In the genomic region with DNA sequence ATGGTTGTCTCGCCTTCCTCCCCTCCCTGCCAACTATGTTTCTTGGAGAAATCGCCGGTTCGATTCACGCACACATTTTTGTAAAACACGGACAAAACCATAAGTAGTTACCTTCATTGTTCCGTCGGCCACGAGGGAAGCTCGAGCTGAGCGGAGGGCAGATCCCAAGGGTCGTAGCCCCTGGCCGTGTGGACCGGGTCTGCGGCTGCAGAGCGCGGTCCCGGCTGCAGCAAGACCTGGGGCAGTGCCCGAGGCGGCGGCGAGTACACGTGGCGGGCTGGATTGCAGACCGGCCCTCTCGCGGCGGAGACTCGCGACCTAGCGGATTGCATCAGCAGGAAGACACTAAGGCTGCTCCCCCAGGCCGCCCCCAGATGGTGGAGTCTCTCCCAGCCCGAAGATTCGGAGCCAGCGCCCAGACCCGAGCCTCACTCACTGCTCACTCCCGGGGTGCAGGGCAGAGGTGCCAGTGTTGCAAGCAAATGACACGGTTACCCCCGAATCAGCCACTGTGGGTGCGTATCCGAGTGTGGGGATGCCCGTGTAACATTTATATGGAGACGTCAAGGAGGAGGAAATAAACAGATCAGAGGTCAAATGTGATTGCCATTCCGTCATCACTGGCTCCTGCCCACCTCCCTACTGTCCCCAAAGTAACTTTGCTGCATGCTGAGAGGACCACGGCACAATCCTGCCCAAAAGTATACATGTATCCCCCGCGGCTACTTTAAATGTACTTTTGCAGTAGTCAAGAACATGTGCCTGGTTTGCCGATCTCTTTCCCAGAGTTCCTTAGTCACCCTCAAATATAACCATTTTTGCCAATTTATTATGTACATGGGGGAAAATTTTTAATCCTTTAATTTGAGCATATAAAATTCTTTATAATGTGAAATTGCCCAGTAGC, we compare ENCODE assay signal across 8 cellular contexts. TPM values are rescaled to one million over a fixed set of nuclear protein-coding genes. Genes with fewer than 3 reads are reported as not detected.
DNase-seq lines count a peak whose midpoint lies in the region; ATAC-seq and TF ChIP-seq lines count a peak whose summit lies in the region.

Gene BCAT1, minus strand, starts transcription at position 286 of the 907 bp plus-strand sequence. Its CDS starts 169 bp downstream, at position 117.

- H3K27ac Mint-ChIP-seq in activated CD4-positive, alpha-beta T cell treated with anti-CD3 and anti-CD28 coated beads for 36 hours: peak within 1 kb of the TSS; percentile 91

- H3K27ac ChIP-seq in right cardiac atrium (ENCODE audit: low read length): no peak within 1 kb of the TSS
- no peak within 1 kb of the TSS for H3K27ac ChIP-seq in psoas muscle

- peak; percentile 71 for DNase-seq in activated CD4-positive, alpha-beta T cell treated with anti-CD3 and anti-CD28 coated beads for 36 hours
- no peak for DNase-seq in activated CD4-positive, alpha-beta T cell treated with anti-CD3 and anti-CD28 coated beads, Interleukin-2, amount 50 U/mL, for 1 hour
- DNase-seq in amniotic epithelial cell (ENCODE audit: low read depth) (peak; percentile 76), right cardiac atrium (peak; percentile 79 to 90 (median 87)), psoas muscle (peak; percentile 76 to 82), NCI-H187 treated with DMSO at 0.1 percent for 48 hours (lab: John Stamatoyannopoulos, UW) (no peak)

- no peaks in the 10 kb centered on the region for H3K36me3 ChIP-seq in psoas muscle (ENCODE audit: insufficient read depth in 1 of 2, low read depth in 1 of 2)

- peaks cover 49% of the 10 kb centered on the region for H3K27me3 Mint-ChIP-seq in activated CD4-positive, alpha-beta T cell treated with anti-CD3 and anti-CD28 coated beads for 36 hours

- H3K4me1 Mint-ChIP-seq in activated CD4-positive, alpha-beta T cell treated with anti-CD3 and anti-CD28 coated beads for 36 hours: peaks cover 57% of the 10 kb centered on the region

- H3K27me3 ChIP-seq in right cardiac atrium (ENCODE audit: control insufficient read depth, insufficient read depth) (peaks cover 2% of the 10 kb centered on the region), psoas muscle (ENCODE audit: insufficient read depth in 3 of 3, low read length in 2 of 3) (peaks cover 0 to 18% (median 11%) of the 10 kb centered on the region in 3 donors)

- 6% methylated on average over 48 of the region's 48 CpGs for WGBS in right cardiac atrium
- WGBS in psoas muscle, 3 donors: 9 to 10% (median 9%) methylated on average over 46 to 48 of the region's 48 CpGs

- TF ChIP-seq CTCF in psoas muscle (IDR thresholded peaks at IDR 0.05): no peak

- no peaks in the 10 kb centered on the region for H3K9me3 ChIP-seq in right cardiac atrium (ENCODE audit: control insufficient read depth, low read length)
- no peaks in the 10 kb centered on the region for H3K9me3 ChIP-seq in psoas muscle

- CTCF ChIA-PET in activated CD4-positive, alpha-beta T cell treated with anti-CD3 and anti-CD28 coated beads for 36 hours (lab: Charles Lee): interaction anchor here (0.7 to 2.0 kb wide), 3 partner anchors 10 to 135 kb away, joined by 4 to 9 read pairs (median 4); no protein-coding TSS in a partner anchor

- no peaks in the 10 kb centered on the region for H3K9me3 Mint-ChIP-seq in activated CD4-positive, alpha-beta T cell treated with anti-CD3 and anti-CD28 coated beads for 36 hours (ENCODE audit: low read depth)

- ATAC-seq in activated CD4-positive, alpha-beta T cell treated with anti-CD3 and anti-CD28 coated beads for 36 hours: peak; percentile 45
- ATAC-seq in HG03066 (IDR thresholded peaks at IDR 0.05; ENCODE audit: low read depth, unreplicated experiment) (peak; percentile 30), right cardiac atrium (peak; percentile 88 to 93), psoas muscle (peak in 3 of 4 donors; percentile 40 to 80 (median 76))

- POLR2A ChIA-PET in activated CD4-positive, alpha-beta T cell treated with anti-CD3 and anti-CD28 coated beads for 36 hours (lab: Charles Lee): interaction anchor here (0.6 to 0.7 kb wide), 3 partner anchors 40 to 219 kb away, joined by 3 read pairs; no protein-coding TSS in a partner anchor

- H3K4me3 ChIP-seq in right cardiac atrium (ENCODE audit: low read length) (peak within 1 kb of the TSS; percentile 68), psoas muscle (peak within 1 kb of the TSS; percentile 65)

- peak within 1 kb of the TSS; percentile 74 for H3K4me3 Mint-ChIP-seq in activated CD4-positive, alpha-beta T cell treated with anti-CD3 and anti-CD28 coated beads for 36 hours

- H3K36me3 Mint-ChIP-seq in activated CD4-positive, alpha-beta T cell treated with anti-CD3 and anti-CD28 coated beads for 36 hours (ENCODE audit: low read depth): peaks cover 14% of the 10 kb centered on the region

- intact Hi-C loops in activated CD4-positive, alpha-beta T cell treated with anti-CD3 and anti-CD28 coated beads for 36 hours (cut with DNase I, micrococcal nuclease): loop anchor here (1.0 to 5.0 kb wide), 7 partner anchors 28 to 110 kb away; a partner anchor contains a TSS
- intact Hi-C loops in right cardiac atrium (cut with DNase I): no loop called here
- intact Hi-C loops in psoas muscle (cut with DNase I): no loop called here

- H3K4me1 ChIP-seq in right cardiac atrium (ENCODE audit: control insufficient read depth, insufficient read depth, low read length) (no peaks in the 10 kb centered on the region), psoas muscle (no peaks in the 10 kb centered on the region)

TF ChIP-seq in PFSK-1, 5 proteins besides CTCF, POLR2A, EP300 and RAD21:
- peak; percentile 67; the same call in 1 of the 2 replicates for TF ChIP-seq TAF1 (IDR thresholded peaks at IDR 0.05; ENCODE audit: borderline replicate concordance, insufficient read depth, low read length)
- no peak for TF ChIP-seq REST (IDR thresholded peaks at IDR 0.05; ENCODE audit: insufficient read depth in 1 of 2, low read depth in 2 of 2, low read length in 2 of 2)
- 0 out of 2 replicates have a peak, but pooled peaks have one; percentile 38 for TF ChIP-seq SIN3A (IDR thresholded peaks at IDR 0.05; ENCODE audit: borderline replicate concordance, insufficient read depth, low read length)
- TF ChIP-seq FOXP2 (optimal IDR thresholded peaks at IDR 0.05; ENCODE audit: borderline replicate concordance, extremely low read depth, extremely low read length, insufficient read depth): peak; percentile 63
- TF ChIP-seq POLR2AphosphoS5 (IDR thresholded peaks at IDR 0.05; ENCODE audit: low read depth, low read length): peak; percentile 74

RNA-seq across cellular contexts. Expression of gene BCAT1, which starts in this region (rescaled TPM):
- total RNA-seq in activated CD4-positive, alpha-beta T cell treated with anti-CD3 and anti-CD28 coated beads for 36 hours: 10 to 100 TPM; 27.9 to 40.0 TPM
- polyA plus RNA-seq in PFSK-1 (2012; ENCODE audit: insufficient read length, low read depth): 35.5 TPM
- 1 to 10 TPM; 5.1 to 9.0 (median 6.2) TPM for total RNA-seq in right cardiac atrium
- 0.86 TPM for polyA plus RNA-seq in right cardiac atrium
- total RNA-seq in psoas muscle: 1 to 10 TPM; 2.7 to 3.8 (median 3.3) TPM
- 1 to 10 TPM in 1 of 3 donors, under 1 TPM in 2; 0.30 to 1.2 (median 0.32) TPM for polyA plus RNA-seq in psoas muscle

Comparison
In these comparisons a context has a peak if more than half of its experiments do, and no peak if none do; other contexts are left out.
1. DNase-seq: peak in activated CD4-positive, alpha-beta T cell treated with anti-CD3 and anti-CD28 coated beads for 36 hours (single experiment), amniotic epithelial cell (single experiment), right cardiac atrium (3 of 3) and psoas muscle (2 of 2); none in activated CD4-positive, alpha-beta T cell treated with anti-CD3 and anti-CD28 coated beads, Interleukin-2, amount 50 U/mL, for 1 hour (single experiment) and NCI-H187 treated with DMSO at 0.1 percent for 48 hours (single experiment).
2. ATAC-seq: peak in every context shown above with its lines; median percentile 90 in right cardiac atrium; 76 in psoas muscle; 45 in activated CD4-positive, alpha-beta T cell treated with anti-CD3 and anti-CD28 coated beads for 36 hours; 30 in HG03066.
3. intact Hi-C loops: an anchor here in activated CD4-positive, alpha-beta T cell treated with anti-CD3 and anti-CD28 coated beads for 36 hours (1.0 to 5.0 kb wide); none called in right cardiac atrium and psoas muscle.